In the genomic region with DNA sequence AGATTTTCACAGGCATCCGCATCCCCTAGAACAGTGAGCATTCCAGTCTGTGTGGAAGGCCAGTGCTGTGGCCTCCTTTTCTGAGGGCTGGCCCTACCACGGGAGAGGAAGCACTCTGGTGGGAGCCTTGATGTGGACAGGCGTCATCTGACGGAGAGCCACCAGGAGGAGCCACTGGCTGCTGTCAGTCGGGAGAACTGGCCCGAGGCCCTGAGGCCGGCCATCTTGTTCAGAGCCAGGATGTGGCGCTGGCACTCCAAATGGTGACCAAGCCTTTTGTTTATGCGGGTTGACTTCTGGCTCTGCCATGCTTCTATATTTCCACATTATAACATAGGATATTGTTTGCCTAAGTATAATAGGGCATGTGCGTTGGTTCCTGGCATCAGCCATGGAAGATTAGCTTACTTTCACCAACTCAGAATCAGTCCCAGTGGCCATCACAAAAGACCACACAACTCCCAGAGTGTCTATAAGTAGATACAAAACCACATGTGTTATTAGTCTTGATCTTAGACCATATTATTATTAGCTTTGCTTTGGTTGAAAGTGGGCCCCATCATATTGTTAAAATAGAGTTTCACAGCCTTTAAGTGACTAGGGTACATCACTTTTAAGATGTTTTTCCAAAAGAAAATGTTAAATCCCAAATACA, we compare ENCODE assay signal across 12 cellular contexts.
DNase-seq lines count a peak whose midpoint lies in the region; ATAC-seq, FAIRE-seq and TF ChIP-seq lines count a peak whose summit lies in the region.
"Had no signal": no experiment of that assay in that cellular context is flagged by ENCODE, and none has a peak within 500 bp of the region (broad histone marks: within the 10 kb centered on the region; RNA-seq: fewer than 3 reads in every experiment).

No MANE protein-coding gene starts in this region.

- peak; percentile 25 for DNase-seq in activated naive CD4-positive, alpha-beta T cell treated with Interleukin-2 at 50 U/mL for 16 hours
- no peak for DNase-seq in activated naive CD4-positive, alpha-beta T cell (lab: John Stamatoyannopoulos, UW)
- DNase-seq in NCI-H146 (lab: John Stamatoyannopoulos, UW) (peak; percentile 72), bronchial epithelial cell (ENCODE audit: low read depth) (no peak), putamen (ENCODE audit: low spot score) (no peak), DMS153 treated with DMSO at 0.1 percent for 48 hours (lab: John Stamatoyannopoulos, UW; ENCODE audit: unreplicated experiment) (no peak), NCI-H2196 treated with DMSO at 0.1 percent for 48 hours (lab: John Stamatoyannopoulos, UW; ENCODE audit: unreplicated experiment) (no peak)
- DNase-seq: anterior cingulate cortex, naive B cell, NCI-H1417 treated with DMSO at 0.1 percent for 48 hours had no signal

- H3K4me3 Mint-ChIP-seq in stimulated activated memory B cell treated with anti-CD40 and anti-IgM and Interleukin-4, amounts not matched to agents 10 μg/mL and 1 μg/mL and 100 μg/mL, for 72 hours, result no peak overlapping the region
- H3K4me3 Mint-ChIP-seq: naive B cell had no signal

- FAIRE-seq in bronchial epithelial cell (lab: Jason Lieb, UNC), result no peak
- FAIRE-seq: GM18507 had no signal

- ATAC-seq in stimulated activated memory B cell treated with anti-CD40 and anti-IgM and Interleukin-4, amounts not matched to agents 10 μg/mL and 1 μg/mL and 100 μg/mL, for 72 hours, result no peak

- H3K27me3 ChIP-seq in bronchial epithelial cell (ENCODE audit: control insufficient read depth, insufficient read depth, low read length), result no peaks in the 10 kb centered on the region

- H3K27me3 Mint-ChIP-seq in stimulated activated memory B cell treated with anti-CD40 and anti-IgM and Interleukin-4, amounts not matched to agents 10 μg/mL and 1 μg/mL and 100 μg/mL, for 72 hours, result no peaks in the 10 kb centered on the region
- H3K27me3 Mint-ChIP-seq: naive B cell had no signal

- peaks cover 22% of the 10 kb centered on the region for H3K36me3 Mint-ChIP-seq in stimulated activated memory B cell treated with anti-CD40 and anti-IgM and Interleukin-4, amounts not matched to agents 10 μg/mL and 1 μg/mL and 100 μg/mL, for 72 hours

- peaks cover 50% of the 10 kb centered on the region for H3K4me1 Mint-ChIP-seq in stimulated activated memory B cell treated with anti-CD40 and anti-IgM and Interleukin-4, amounts not matched to agents 10 μg/mL and 1 μg/mL and 100 μg/mL, for 72 hours

- TF ChIP-seq CTCF in bronchial epithelial cell (IDR thresholded peaks at IDR 0.05; ENCODE audit: insufficient read depth, low read length, severe bottlenecking), result peak; percentile 29

- no peaks in the 10 kb centered on the region for H3K9me3 Mint-ChIP-seq in stimulated activated memory B cell treated with anti-CD40 and anti-IgM and Interleukin-4, amounts not matched to agents 10 μg/mL and 1 μg/mL and 100 μg/mL, for 72 hours
- H3K9me3 Mint-ChIP-seq: naive B cell had no signal

- no peak overlapping the region for H3K4me3 ChIP-seq in bronchial epithelial cell (ENCODE audit: low read depth, low read length)

- no peaks in the 10 kb centered on the region for H3K36me3 ChIP-seq in bronchial epithelial cell (ENCODE audit: control insufficient read depth, insufficient read depth, low read length)

- H3K27ac Mint-ChIP-seq in stimulated activated memory B cell treated with anti-CD40 and anti-IgM and Interleukin-4, amounts not matched to agents 10 μg/mL and 1 μg/mL and 100 μg/mL, for 72 hours, result peak overlapping the region; percentile 71

Comparison
In these comparisons a context has a peak if more than half of its experiments do, and no peak if none do; other contexts are left out.
1. DNase-seq: peak in activated naive CD4-positive, alpha-beta T cell treated with Interleukin-2 at 50 U/mL for 16 hours (single experiment) and NCI-H146 (single experiment); none in activated naive CD4-positive, alpha-beta T cell (0 of 4), bronchial epithelial cell (single experiment), putamen (single experiment), DMS153 treated with DMSO at 0.1 percent for 48 hours (single experiment) and NCI-H2196 treated with DMSO at 0.1 percent for 48 hours (single experiment).